ENCODE assay signal across 29 cellular contexts in genomic region chr2:17380003-17380402, GRCh38.
"Had no signal": no experiment of that assay in that cellular context is flagged by ENCODE, and none has a peak within 500 bp of the region (broad histone marks: within the 10 kb centered on the region; RNA-seq: fewer than 3 reads in every experiment).

No MANE protein-coding gene starts in this region.

- DNase-seq: naive thymus-derived CD4-positive, alpha-beta T cell; natural killer cell; occipital lobe; ovary; psoas muscle; right cardiac atrium; right lobe of liver; sigmoid colon; small intestine; stimulated activated CD4-positive, alpha-beta T cell treated with anti-CD3 and anti-CD28 coated beads, Interleukin-15, amount 100 ng/mL, for 24 hours; stimulated activated CD4-positive, alpha-beta T cell treated with anti-CD3 and anti-CD28 coated beads, Interleukin-4, amount 100 ng/mL, for 1 hour; stimulated activated CD4-positive, alpha-beta T cell treated with anti-CD3 and anti-CD28 coated beads, Interleukin-4, amount 100 ng/mL, for 4 hours; stimulated activated CD8-positive, alpha-beta memory T cell treated with anti-CD3 and anti-CD28 coated beads, Interleukin-4, amount 100 ng/mL, for 48 hours; stimulated activated naive CD4-positive, alpha-beta T cell; stimulated activated naive CD8-positive, alpha-beta T cell treated with anti-CD3 and anti-CD28 coated beads, Interleukin-15, amount 100 ng/mL, for 72 hours; stimulated activated naive CD8-positive, alpha-beta T cell treated with anti-CD3 and anti-CD28 coated beads, Interleukin-15, Interleukin-2, amounts not matched to agents 100 U/mL and 50 U/mL, for 24 hours; substantia nigra; thyroid gland; trophoblast cell; upper lobe of left lung had no signal

- H3K9ac ChIP-seq: parathyroid adenoma had no signal

- H3K4me3 Mint-ChIP-seq: naive thymus-derived CD4-positive, alpha-beta T cell; natural killer cell; nephron; neural crest cell; stimulated activated memory B cell treated with anti-CD40 and anti-IgM and Interleukin-4, amounts not matched to agents 10 μg/mL and 1 μg/mL and 100 μg/mL, for 72 hours; stimulated activated naive CD8-positive, alpha-beta T cell treated with anti-CD3 and anti-CD28 coated beads, Interleukin-15, amount 100 ng/mL, for 72 hours had no signal

- H3K36me3 Mint-ChIP-seq: naive thymus-derived CD4-positive, alpha-beta T cell; natural killer cell; stimulated activated memory B cell treated with anti-CD40 and anti-IgM and Interleukin-4, amounts not matched to agents 10 μg/mL and 1 μg/mL and 100 μg/mL, for 72 hours had no signal

- H3K27ac ChIP-seq: ovary, parathyroid adenoma, psoas muscle, right lobe of liver, sigmoid colon, suprapubic skin, thoracic aorta, thyroid gland, tibial nerve, upper lobe of left lung, vagina had no signal

- H3K4me1 ChIP-seq: parathyroid adenoma, psoas muscle, right lobe of liver, sigmoid colon, suprapubic skin, thyroid gland, tibial nerve, upper lobe of left lung, vagina had no signal

- H3K27me3 Mint-ChIP-seq: naive thymus-derived CD4-positive, alpha-beta T cell; progenitor cell of endocrine pancreas; stimulated activated naive CD8-positive, alpha-beta T cell treated with anti-CD3 and anti-CD28 coated beads, Interleukin-15, amount 100 ng/mL, for 72 hours had no signal

- H3K36me3 ChIP-seq: ovary, right lobe of liver, sigmoid colon, suprapubic skin, thoracic aorta, thyroid gland, tibial nerve, upper lobe of left lung, vagina had no signal

- H3K4me3 ChIP-seq: ovary, psoas muscle, right lobe of liver, sigmoid colon, suprapubic skin, thoracic aorta, thyroid gland, tibial nerve, upper lobe of left lung, vagina had no signal

- H3K9me3 ChIP-seq: ovary, psoas muscle, right lobe of liver, sigmoid colon, suprapubic skin, thoracic aorta, thyroid gland, tibial nerve, upper lobe of left lung, vagina had no signal

- H3K27me3 ChIP-seq: ovary, right lobe of liver, sigmoid colon, suprapubic skin, thyroid gland, tibial nerve, upper lobe of left lung, vagina had no signal

- H3K27ac Mint-ChIP-seq: naive thymus-derived CD4-positive, alpha-beta T cell; natural killer cell; nephron; progenitor cell of endocrine pancreas; stimulated activated memory B cell treated with anti-CD40 and anti-IgM and Interleukin-4, amounts not matched to agents 10 μg/mL and 1 μg/mL and 100 μg/mL, for 72 hours; stimulated activated naive CD8-positive, alpha-beta T cell treated with anti-CD3 and anti-CD28 coated beads, Interleukin-15, amount 100 ng/mL, for 72 hours had no signal

- H3K4me1 Mint-ChIP-seq: naive thymus-derived CD4-positive, alpha-beta T cell; natural killer cell; nephron; neural crest cell; stimulated activated memory B cell treated with anti-CD40 and anti-IgM and Interleukin-4, amounts not matched to agents 10 μg/mL and 1 μg/mL and 100 μg/mL, for 72 hours; stimulated activated naive CD8-positive, alpha-beta T cell treated with anti-CD3 and anti-CD28 coated beads, Interleukin-15, amount 100 ng/mL, for 72 hours had no signal

- H3K79me2 ChIP-seq: parathyroid adenoma had no signal

- H3K9me3 Mint-ChIP-seq: nephron; neural crest cell; stimulated activated memory B cell treated with anti-CD40 and anti-IgM and Interleukin-4, amounts not matched to agents 10 μg/mL and 1 μg/mL and 100 μg/mL, for 72 hours had no signal

- H2AFZ ChIP-seq: parathyroid adenoma had no signal
